ENCODE assay signal across 22 cellular contexts in genomic region chr1:7287013-7287412, GRCh38.
DNase-seq lines count a peak whose midpoint lies in the region; ATAC-seq, FAIRE-seq and TF ChIP-seq lines count a peak whose summit lies in the region.
"Had no signal": no experiment of that assay in that cellular context is flagged by ENCODE, and none has a peak within 500 bp of the region (broad histone marks: within the 10 kb centered on the region; RNA-seq: fewer than 3 reads in every experiment).

No MANE protein-coding gene starts in this region.

- no peak for FAIRE-seq in GM12878 (lab: Jason Lieb, UNC)
- FAIRE-seq: RCC 7860 had no signal

- no peak for TF ChIP-seq RAD21 in GM12878 (IDR thresholded peaks at IDR 0.05; ENCODE audit: insufficient read depth, low read depth, low read length)

- DNase-seq in H7 (peak; percentile 48), Karpas-422 (peak; percentile 77), GM12878 (ENCODE audit: low read depth, low spot score) (no peak), retinal pigment epithelial cell (ENCODE audit: low read depth) (no peak), NCI-H748 treated with DMSO at 0.1 percent for 48 hours (lab: John Stamatoyannopoulos, UW) (no peak), islet precursor cell (no peak), COR-L47 (lab: John Stamatoyannopoulos, UW) (no peak)
- DNase-seq: CD4-positive, alpha-beta memory T cell; DND-41; HCEC 1CT; MG63; NCI-H1048; NCI-H1436; NCI-H187 treated with DMSO at 0.1 percent for 48 hours; NCI-H2227 treated with DMSO at 0.1 percent for 48 hours; NCI-H510A; NCI-H82 had no signal

- H3K27ac ChIP-seq in Karpas-422 (ENCODE audit: low read length) (no peak overlapping the region), GM12878 (ENCODE audit: control insufficient read depth, insufficient read depth) (no peak overlapping the region)
- H3K27ac ChIP-seq: BLaER1 treated with 17β-estradiol and CSF1 and Interleukin-3, amounts not matched to agents 10 nM and 100 nM; SJSA1 had no signal

- POLR2A ChIA-PET in GM12878 (lab: Charles Lee): no interaction called here

- TF ChIP-seq CTCF in GM12878 (IDR thresholded peaks at IDR 0.05 in 2 of 3, conservative IDR thresholded peaks at IDR 0.05 in 1 of 3; ENCODE audit: control insufficient read depth in 2 of 3, extremely low read depth in 1 of 3, insufficient read depth in 1 of 3, low read depth in 3 of 3, low read length in 3 of 3) (0 out of 6 replicates have a peak, but pooled peaks of 2 of the 3 experiments have one; percentile 9 to 11), retinal pigment epithelial cell (conservative IDR thresholded peaks at IDR 0.05; ENCODE audit: low read depth, low read length) (peak; percentile 27)

- H3K9me3 ChIP-seq in Karpas-422 (ENCODE audit: low read length): no peaks in the 10 kb centered on the region
- H3K9me3 ChIP-seq in GM12878 (replicated peaks; ENCODE audit: control insufficient read depth, insufficient read depth, low read length): no peaks in the 10 kb centered on the region

- no peak overlapping the region for H3K4me3 ChIP-seq in H7 (ENCODE audit: insufficient read depth, low read depth, low read length)
- H3K4me3 ChIP-seq in Karpas-422 (ENCODE audit: low read length): no peak overlapping the region
- H3K4me3 ChIP-seq in GM12878: no peak overlapping the region
- H3K4me3 ChIP-seq in retinal pigment epithelial cell (ENCODE audit: low read length): no peak overlapping the region
- H3K4me3 ChIP-seq: BLaER1 treated with 17β-estradiol and CSF1 and Interleukin-3, amounts not matched to agents 10 nM and 100 nM; MG63; SJSA1 had no signal

- RAD21 ChIA-PET in GM12878 (lab: Charles Lee; ENCODE audit: unreplicated experiment): no interaction called here

- no peaks in the 10 kb centered on the region; the same call in 1 of the 2 replicates for H3K27me3 ChIP-seq in H7 (ENCODE audit: control insufficient read depth, insufficient read depth, low read length)
- peaks cover 3% of the 10 kb centered on the region; the same call in 1 of the 2 replicates for H3K27me3 ChIP-seq in Karpas-422 (ENCODE audit: low read length)
- peaks cover 0 to 2% of the 10 kb centered on the region in 2 experiments; a peak in 2 of 4 replicates for H3K27me3 ChIP-seq in GM12878 (replicated peaks in 1 of 2; ENCODE audit: control insufficient read depth in 2 of 2, insufficient read depth in 2 of 2, low read length in 1 of 2)
- H3K27me3 ChIP-seq: BLaER1 treated with 17β-estradiol and CSF1 and Interleukin-3, amounts not matched to agents 10 nM and 100 nM; MG63; SJSA1 had no signal

- CTCF ChIA-PET in GM12878 (lab: Yijun Ruan, JAX): no interaction called here

- ATAC-seq in GM12878 (no peak), GM21825 (IDR thresholded peaks at IDR 0.05; ENCODE audit: unreplicated experiment) (no peak)
- ATAC-seq: Right ventricle myocardium inferior had no signal

- no peak overlapping the region for H3K9ac ChIP-seq in Karpas-422 (ENCODE audit: low read length)
- H3K9ac ChIP-seq in GM12878 (ENCODE audit: control insufficient read depth, insufficient read depth, low read length): no peak overlapping the region
- H3K9ac ChIP-seq: BLaER1 treated with 17β-estradiol and CSF1 and Interleukin-3, amounts not matched to agents 10 nM and 100 nM had no signal

- H3K79me2 ChIP-seq in Karpas-422 (ENCODE audit: low read length) (no peaks in the 10 kb centered on the region), GM12878 (ENCODE audit: control insufficient read depth, insufficient read depth, low read length) (no peaks in the 10 kb centered on the region)

- no TSS peak for BruUV-seq in GM12878 (replicated peaks; lab: Mats Ljungman, UMichigan)

- SMC1A ChIA-PET in GM12878 (lab: Charles Lee; ENCODE audit: uncharacterized antibody, unreplicated experiment): no interaction called here

- no peaks in the 10 kb centered on the region for H4K20me1 ChIP-seq in Karpas-422 (ENCODE audit: insufficient read depth, low read depth, low read length)
- H4K20me1 ChIP-seq in GM12878 (ENCODE audit: control insufficient read depth, insufficient read depth): no peaks in the 10 kb centered on the region
- H4K20me1 ChIP-seq: BLaER1 treated with 17β-estradiol and CSF1 and Interleukin-3, amounts not matched to agents 10 nM and 100 nM had no signal

- TF ChIP-seq EP300 in GM12878 (IDR thresholded peaks at IDR 0.05; ENCODE audit: borderline replicate concordance in 1 of 2, control insufficient read depth in 1 of 2, low read depth in 2 of 2, low read length in 2 of 2): no peak

- peaks cover 12% of the 10 kb centered on the region for H3K4me1 ChIP-seq in Karpas-422 (ENCODE audit: low read length)
- H3K4me1 ChIP-seq in GM12878 (ENCODE audit: control insufficient read depth, insufficient read depth, low read length): no peaks in the 10 kb centered on the region

- H3K9me2 ChIP-seq in Karpas-422 (replicated peaks; ENCODE audit: insufficient read depth, low read length): no peaks in the 10 kb centered on the region

- H3K36me3 ChIP-seq in H7 (replicated peaks; ENCODE audit: control insufficient read depth, insufficient read depth, low read length): no peaks in the 10 kb centered on the region
- no peaks in the 10 kb centered on the region for H3K36me3 ChIP-seq in Karpas-422 (ENCODE audit: insufficient read depth, low read length)
- H3K36me3 ChIP-seq in GM12878 (ENCODE audit: control insufficient read depth in 2 of 2, insufficient read depth in 2 of 2, low read length in 1 of 2): no peaks in the 10 kb centered on the region
- H3K36me3 ChIP-seq: BLaER1 treated with 17β-estradiol and CSF1 and Interleukin-3, amounts not matched to agents 10 nM and 100 nM; MG63; SJSA1 had no signal

- H3K4me2 ChIP-seq in Karpas-422 (ENCODE audit: low read depth, low read length, poor library complexity, severe bottlenecking) (no peak overlapping the region), GM12878 (ENCODE audit: control insufficient read depth, insufficient read depth) (no peak overlapping the region)
- H3K4me2 ChIP-seq: BLaER1 treated with 17β-estradiol and CSF1 and Interleukin-3, amounts not matched to agents 10 nM and 100 nM had no signal

- intact Hi-C loops in GM12878 (cut with micrococcal nuclease; ENCODE audit: unreplicated experiment): no loop called here

- WGBS in GM12878 (ENCODE audit: insufficient coverage, insufficient replicate concordance, low lambda C conversion rate, missing lambda C conversion rate): 13% methylated on average over 6 of the region's 6 CpGs

- in situ Hi-C loops in GM12878 (cut with MboI): no loop called here

- TF ChIP-seq POLR2A in GM12878 (IDR thresholded peaks at IDR 0.05; ENCODE audit: low read depth, low read length): no peak

- H2AFZ ChIP-seq in Karpas-422 (ENCODE audit: low read length): no peak overlapping the region; the same call in 1 of the 2 replicates
- H2AFZ ChIP-seq in GM12878 (ENCODE audit: control insufficient read depth, low read depth, low read length): no peak overlapping the region

TF ChIP-seq in GM12878, 131 proteins besides CTCF, POLR2A, EP300 and RAD21:
- TF ChIP-seq FOS (IDR thresholded peaks at IDR 0.05; ENCODE audit: borderline replicate concordance, extremely low read depth, insufficient read length): no peak
- TF ChIP-seq SREBF2 (IDR thresholded peaks at IDR 0.05; ENCODE audit: low read length): no peak

Comparison
In these comparisons a context has a peak if more than half of its experiments do, and no peak if none do; other contexts are left out.
1. DNase-seq: peak in H7 (single experiment) and Karpas-422 (single experiment); none in GM12878 (single experiment), retinal pigment epithelial cell (single experiment), NCI-H748 treated with DMSO at 0.1 percent for 48 hours (single experiment), islet precursor cell (single experiment) and COR-L47 (single experiment).